In the genomic region with DNA sequence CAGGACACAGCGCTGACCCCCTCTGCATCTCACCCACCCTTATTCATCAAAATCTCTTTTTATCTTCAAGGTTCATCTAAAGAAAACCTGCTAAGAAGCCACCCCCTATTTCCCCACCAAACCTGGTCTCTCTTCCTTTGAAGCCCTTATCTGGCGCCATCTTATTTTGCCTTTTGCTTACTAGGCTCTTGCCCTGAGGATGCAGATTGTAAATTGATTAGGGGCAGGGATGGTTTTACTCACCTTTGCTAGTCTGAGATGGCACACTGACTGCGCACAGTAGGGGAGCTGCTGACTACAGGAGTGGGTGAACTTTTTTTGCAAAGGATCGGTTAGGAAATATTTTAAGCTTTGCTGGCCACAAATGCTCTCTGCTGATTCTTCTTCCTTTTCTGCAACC, we compare ENCODE assay signal across 2 cellular contexts.
TF ChIP-seq lines count a peak whose summit lies in the region.

No MANE protein-coding gene starts in this region.

TF ChIP-seq in HCT116, 20 proteins besides CTCF, POLR2A, EP300 and RAD21:
- no peak for TF ChIP-seq FOSL1 (IDR thresholded peaks at IDR 0.05; ENCODE audit: low read depth)
- no peak for TF ChIP-seq YY1 (IDR thresholded peaks at IDR 0.05; ENCODE audit: extremely low read depth, insufficient replicate concordance, low read depth, low read length)
- TF ChIP-seq POLR2AphosphoS5 (IDR thresholded peaks at IDR 0.05; ENCODE audit: low read depth, low read length), result no peak
- TF ChIP-seq EGR1 (IDR thresholded peaks at IDR 0.05; ENCODE audit: low read depth), result no peak
- no peak for TF ChIP-seq JUND (IDR thresholded peaks at IDR 0.05)
TF ChIP-seq in HCT116: peak in this region for 0.

TF ChIP-seq in WTC11, 78 proteins besides CTCF, POLR2A, EP300 and RAD21:
- no peak for TF ChIP-seq MYBL2 (CRISPR knock-in tag; IDR thresholded peaks at IDR 0.05)
- TF ChIP-seq, protein P1, sequence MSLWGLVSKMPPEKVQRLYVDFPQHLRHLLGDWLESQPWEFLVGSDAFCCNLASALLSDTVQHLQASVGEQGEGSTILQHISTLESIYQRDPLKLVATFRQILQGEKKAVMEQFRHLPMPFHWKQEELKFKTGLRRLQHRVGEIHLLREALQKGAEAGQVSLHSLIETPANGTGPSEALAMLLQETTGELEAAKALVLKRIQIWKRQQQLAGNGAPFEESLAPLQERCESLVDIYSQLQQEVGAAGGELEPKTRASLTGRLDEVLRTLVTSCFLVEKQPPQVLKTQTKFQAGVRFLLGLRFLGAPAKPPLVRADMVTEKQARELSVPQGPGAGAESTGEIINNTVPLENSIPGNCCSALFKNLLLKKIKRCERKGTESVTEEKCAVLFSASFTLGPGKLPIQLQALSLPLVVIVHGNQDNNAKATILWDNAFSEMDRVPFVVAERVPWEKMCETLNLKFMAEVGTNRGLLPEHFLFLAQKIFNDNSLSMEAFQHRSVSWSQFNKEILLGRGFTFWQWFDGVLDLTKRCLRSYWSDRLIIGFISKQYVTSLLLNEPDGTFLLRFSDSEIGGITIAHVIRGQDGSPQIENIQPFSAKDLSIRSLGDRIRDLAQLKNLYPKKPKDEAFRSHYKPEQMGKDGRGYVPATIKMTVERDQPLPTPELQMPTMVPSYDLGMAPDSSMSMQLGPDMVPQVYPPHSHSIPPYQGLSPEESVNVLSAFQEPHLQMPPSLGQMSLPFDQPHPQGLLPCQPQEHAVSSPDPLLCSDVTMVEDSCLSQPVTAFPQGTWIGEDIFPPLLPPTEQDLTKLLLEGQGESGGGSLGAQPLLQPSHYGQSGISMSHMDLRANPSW (CRISPR knock-in tag; conservative IDR thresholded peaks at IDR 0.05; ENCODE audit: low read depth), result no peak
- no peak for TF ChIP-seq FOXJ3 (CRISPR knock-in tag; IDR thresholded peaks at IDR 0.05; ENCODE audit: borderline replicate concordance)
TF ChIP-seq in WTC11: peak in this region for 0.
